Comparison of ENCODE assay signal across 1 cellular context in the genomic region with DNA sequence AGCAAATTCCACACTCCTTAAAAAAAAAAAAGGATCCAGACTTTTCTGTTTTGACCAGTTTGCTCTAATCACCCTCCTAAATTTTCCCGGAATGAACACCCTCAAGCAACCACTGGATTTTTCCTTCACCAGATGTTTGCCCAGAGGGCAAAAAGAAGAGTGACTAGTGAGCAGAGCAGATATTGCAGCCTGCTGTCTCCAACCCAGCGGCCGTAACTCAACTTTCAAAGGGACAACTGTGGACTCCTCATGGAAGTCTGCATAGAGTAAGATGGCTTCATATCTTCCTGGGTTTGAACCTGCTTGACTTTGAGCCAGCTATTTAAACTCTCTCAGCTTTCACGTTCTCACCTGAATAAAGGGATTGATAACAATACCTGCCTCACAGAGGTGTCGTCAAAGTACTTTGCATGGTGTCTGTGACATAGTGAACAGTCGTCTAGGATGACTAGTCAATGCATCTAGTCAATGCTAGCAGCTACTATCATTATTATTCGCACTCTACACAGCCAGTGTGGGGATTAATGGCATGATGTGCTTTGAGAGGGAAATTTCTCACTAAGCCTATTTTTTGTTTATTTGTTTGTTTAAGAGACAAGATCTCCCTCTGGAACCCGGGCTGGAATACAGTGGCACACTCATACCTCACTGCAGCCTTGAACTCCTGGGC.
TF ChIP-seq lines count a peak whose summit lies in the region.

No MANE protein-coding gene starts in this region.

TF ChIP-seq in IMR-90, 13 proteins besides CTCF, POLR2A, EP300 and RAD21 (continued from another document):
- TF ChIP-seq, protein P1, sequence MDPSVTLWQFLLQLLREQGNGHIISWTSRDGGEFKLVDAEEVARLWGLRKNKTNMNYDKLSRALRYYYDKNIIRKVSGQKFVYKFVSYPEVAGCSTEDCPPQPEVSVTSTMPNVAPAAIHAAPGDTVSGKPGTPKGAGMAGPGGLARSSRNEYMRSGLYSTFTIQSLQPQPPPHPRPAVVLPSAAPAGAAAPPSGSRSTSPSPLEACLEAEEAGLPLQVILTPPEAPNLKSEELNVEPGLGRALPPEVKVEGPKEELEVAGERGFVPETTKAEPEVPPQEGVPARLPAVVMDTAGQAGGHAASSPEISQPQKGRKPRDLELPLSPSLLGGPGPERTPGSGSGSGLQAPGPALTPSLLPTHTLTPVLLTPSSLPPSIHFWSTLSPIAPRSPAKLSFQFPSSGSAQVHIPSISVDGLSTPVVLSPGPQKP (IDR thresholded peaks at IDR 0.05; ENCODE audit: borderline replicate concordance, low read depth, low read length): no peak
- TF ChIP-seq RFX5 (IDR thresholded peaks at IDR 0.05; ENCODE audit: low read depth, low read length) (no peak), FOS (IDR thresholded peaks at IDR 0.05; ENCODE audit: low read depth, low read length) (no peak), SMC3 (IDR thresholded peaks at IDR 0.05; ENCODE audit: low read depth, low read length) (no peak), MAZ (IDR thresholded peaks at IDR 0.05; ENCODE audit: borderline replicate concordance, low read depth, low read length) (no peak), MXI1 (IDR thresholded peaks at IDR 0.05; ENCODE audit: borderline replicate concordance, low read depth, low read length) (no peak), CEBPB (IDR thresholded peaks at IDR 0.05; ENCODE audit: low read depth, low read length) (no peak), BHLHE40 (IDR thresholded peaks at IDR 0.05; ENCODE audit: low read depth, low read length) (no peak), RCOR1 (IDR thresholded peaks at IDR 0.05; ENCODE audit: insufficient replicate concordance, low read length) (no peak), NFE2L2 (IDR thresholded peaks at IDR 0.05; ENCODE audit: low read depth, low read length) (no peak)
- TF ChIP-seq, protein P2, sequence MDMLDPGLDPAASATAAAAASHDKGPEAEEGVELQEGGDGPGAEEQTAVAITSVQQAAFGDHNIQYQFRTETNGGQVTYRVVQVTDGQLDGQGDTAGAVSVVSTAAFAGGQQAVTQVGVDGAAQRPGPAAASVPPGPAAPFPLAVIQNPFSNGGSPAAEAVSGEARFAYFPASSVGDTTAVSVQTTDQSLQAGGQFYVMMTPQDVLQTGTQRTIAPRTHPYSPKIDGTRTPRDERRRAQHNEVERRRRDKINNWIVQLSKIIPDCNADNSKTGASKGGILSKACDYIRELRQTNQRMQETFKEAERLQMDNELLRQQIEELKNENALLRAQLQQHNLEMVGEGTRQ (IDR thresholded peaks at IDR 0.05; ENCODE audit: low read depth, low read length): no peak
